ENCODE assay signal across 13 cellular contexts in genomic region chr5:673837-674629, GRCh38. TPM values are rescaled to one million over a fixed set of nuclear protein-coding genes. Genes with fewer than 3 reads are reported as not detected.
DNase-seq lines count a peak whose midpoint lies in the region; ATAC-seq, FAIRE-seq and TF ChIP-seq lines count a peak whose summit lies in the region.
"Had no signal": no experiment of that assay in that cellular context is flagged by ENCODE, and none has a peak within 500 bp of the region (broad histone marks: within the 10 kb centered on the region; RNA-seq: fewer than 3 reads in every experiment).

No MANE protein-coding gene starts in this region.

- CTCF ChIA-PET in H1 (lab: Charles Lee; ENCODE audit: partially characterized antibody) (interaction anchor here (0.9 kb wide), 1 partner anchor 232 kb away, joined by 3 read pairs; no protein-coding TSS in a partner anchor), WTC11 (lab: Charles Lee) (no interaction called here)

- H4K20me1 ChIP-seq in H1 (replicated peaks in 1 of 2; ENCODE audit: control insufficient read depth in 1 of 2, insufficient read depth in 2 of 2, low read length in 2 of 2) (peaks cover 7 to 16% of the 10 kb centered on the region in 2 experiments), smooth muscle cell (ENCODE audit: low read depth) (no peaks in the 10 kb centered on the region)

- no peaks in the 10 kb centered on the region for H3K36me3 Mint-ChIP-seq in activated naive CD8-positive, alpha-beta T cell treated with anti-CD3 and anti-CD28 coated beads, Interleukin-2, amount 10 ng/mL, durations not matched to agents 7 days and 5 days
- no peaks in the 10 kb centered on the region for H3K36me3 Mint-ChIP-seq in activated naive CD8-positive, alpha-beta T cell treated with anti-CD3 and anti-CD28 coated beads for 36 hours
- no peaks in the 10 kb centered on the region for H3K36me3 Mint-ChIP-seq in WTC11

- no peak overlapping the region for H3K23ac ChIP-seq in H1 (ENCODE audit: insufficient read length)

- H3K14ac ChIP-seq in H1 (ENCODE audit: insufficient read length) = no peak overlapping the region

- no peak for TF ChIP-seq EP300 in H1 (IDR thresholded peaks at IDR 0.05; ENCODE audit: borderline replicate concordance in 1 of 2, low read depth in 2 of 2, low read length in 2 of 2)

- H3K9me3 Mint-ChIP-seq in activated naive CD8-positive, alpha-beta T cell treated with anti-CD3 and anti-CD28 coated beads, Interleukin-2, amount 10 ng/mL, durations not matched to agents 7 days and 5 days = no peaks in the 10 kb centered on the region
- H3K9me3 Mint-ChIP-seq in activated naive CD8-positive, alpha-beta T cell treated with anti-CD3 and anti-CD28 coated beads for 36 hours = no peaks in the 10 kb centered on the region
- H3K9me3 Mint-ChIP-seq in WTC11 = no peaks in the 10 kb centered on the region
- H3K9me3 Mint-ChIP-seq: activated T-cell treated with anti-CD3 and anti-CD28 coated beads, Interleukin-2, amount 50 U/mL, for 72 hours had no signal

- H2AK5ac ChIP-seq in H1 (ENCODE audit: low read depth, low read length) = no peak overlapping the region

- H4K5ac ChIP-seq in H1 (ENCODE audit: insufficient read length, low read depth, low read length) = no peak overlapping the region

- POLR2A ChIA-PET in activated naive CD8-positive, alpha-beta T cell treated with anti-CD3 and anti-CD28 coated beads, Interleukin-2, amount 10 ng/mL, durations not matched to agents 7 days and 5 days (lab: Charles Lee) = no interaction called here
- POLR2A ChIA-PET in H1 (lab: Charles Lee; ENCODE audit: partially characterized antibody) (interaction anchor here (0.7 to 1.0 kb wide), 2 partner anchors 18 to 106 kb away, joined by 3 read pairs; no protein-coding TSS in a partner anchor), WTC11 (lab: Charles Lee) (interaction anchor here (1.2 kb wide), 1 partner anchor 84 kb away, joined by 7 read pairs; no protein-coding TSS in a partner anchor)

- H3K79me2 ChIP-seq in H1 (ENCODE audit: control insufficient read depth in 1 of 2, insufficient read depth in 2 of 2, low read length in 2 of 2) (no peaks in the 10 kb centered on the region), smooth muscle cell (ENCODE audit: low read depth) (no peaks in the 10 kb centered on the region)

- TF ChIP-seq CTCF in H1 (IDR thresholded peaks at IDR 0.05; ENCODE audit: control extremely low read depth in 1 of 3, insufficient read depth in 1 of 3, low read depth in 1 of 3, low read length in 3 of 3) (no peak), WTC11 (IDR thresholded peaks at IDR 0.05) (no peak), smooth muscle cell (IDR thresholded peaks at IDR 0.05; ENCODE audit: borderline replicate concordance, insufficient read depth, poor library complexity, severe bottlenecking) (no peak)

- no peak overlapping the region for H3K9ac ChIP-seq in H1 (replicated peaks in 1 of 4; ENCODE audit: extremely low read depth in 1 of 4, low read depth in 3 of 4, low read length in 3 of 4)
- no peak overlapping the region for H3K9ac ChIP-seq in smooth muscle cell (ENCODE audit: low read depth)

- no peak overlapping the region for H3K56ac ChIP-seq in H1 (replicated peaks; ENCODE audit: insufficient read length, low read depth, low read length)

- H3K4me2 ChIP-seq in H1 (ENCODE audit: insufficient read depth in 1 of 2, low read depth in 2 of 2, low read length in 2 of 2) (no peak overlapping the region), smooth muscle cell (no peak overlapping the region)

- 87% methylated on average over 18 of the region's 27 CpGs; no CpG with 5 or more reads in 1 of the 2 experiments for WGBS in H1 (ENCODE audit: extremely low coverage in 1 of 2, insufficient coverage in 1 of 2, insufficient read length in 1 of 2, insufficient replicate concordance in 2 of 2, low coverage in 1 of 2, low lambda C conversion rate in 2 of 2, missing lambda C conversion rate in 1 of 2), 2 experiments
- WGBS in smooth muscle cell (ENCODE audit: low lambda C conversion rate) = 89% methylated on average over 27 of the region's 27 CpGs

- peaks cover 3% of the 10 kb centered on the region for H3K4me1 Mint-ChIP-seq in activated naive CD8-positive, alpha-beta T cell treated with anti-CD3 and anti-CD28 coated beads, Interleukin-2, amount 10 ng/mL, durations not matched to agents 7 days and 5 days
- H3K4me1 Mint-ChIP-seq in activated naive CD8-positive, alpha-beta T cell treated with anti-CD3 and anti-CD28 coated beads for 36 hours = peaks cover 8% of the 10 kb centered on the region
- 0 out of 2 replicates have a peak, but pooled peaks cover 5% of the 10 kb centered on the region for H3K4me1 Mint-ChIP-seq in WTC11

- H3K27ac Mint-ChIP-seq in activated naive CD8-positive, alpha-beta T cell treated with anti-CD3 and anti-CD28 coated beads, Interleukin-2, amount 10 ng/mL, durations not matched to agents 7 days and 5 days = no peak overlapping the region
- no peak overlapping the region for H3K27ac Mint-ChIP-seq in activated naive CD8-positive, alpha-beta T cell treated with anti-CD3 and anti-CD28 coated beads for 36 hours
- no peak overlapping the region for H3K27ac Mint-ChIP-seq in WTC11
- H3K27ac Mint-ChIP-seq: activated T-cell treated with anti-CD3 and anti-CD28 coated beads, Interleukin-2, amount 50 U/mL, for 72 hours; B cell had no signal

- DNase-seq in activated naive CD8-positive, alpha-beta T cell treated with anti-CD3 and anti-CD28 coated beads, Interleukin-2, amount 10 ng/mL, durations not matched to agents 7 days and 5 days = peak; percentile 28
- DNase-seq in activated naive CD8-positive, alpha-beta T cell treated with anti-CD3 and anti-CD28 coated beads for 36 hours = no peak
- DNase-seq in H1 (ENCODE audit: low read depth in 1 of 2, low spot score in 2 of 2) = peak in 1 of 2 experiments; percentile 47
- DNase-seq in mucosa of gallbladder (ENCODE audit: low spot score) = peak; percentile 9
- no peak for DNase-seq in pons (ENCODE audit: low spot score)
- no peak for DNase-seq in WTC11 (ENCODE audit: low spot score)
- no peak for DNase-seq in smooth muscle cell (lab: John Stamatoyannopoulos, UW; ENCODE audit: unreplicated experiment)
- DNase-seq: activated T-cell treated with anti-CD3 and anti-CD28 coated beads, Interleukin-2, amount 50 U/mL, for 72 hours; NCI-H1105 had no signal

- H3K18ac ChIP-seq in H1 (ENCODE audit: extremely low read depth, low read length) = no peak overlapping the region

- no peak for ATAC-seq in activated naive CD8-positive, alpha-beta T cell treated with anti-CD3 and anti-CD28 coated beads, Interleukin-2, amount 10 ng/mL, durations not matched to agents 7 days and 5 days (ENCODE audit: low read depth)
- no peak for ATAC-seq in GM18520 (IDR thresholded peaks at IDR 0.05; ENCODE audit: unreplicated experiment)
- no peak for ATAC-seq in WTC11
- ATAC-seq: activated T-cell treated with anti-CD3 and anti-CD28 coated beads, Interleukin-2, amount 50 U/mL, for 72 hours had no signal

- H4K91ac ChIP-seq in H1 (replicated peaks; ENCODE audit: insufficient read length, low read length) = no peak overlapping the region

- no peaks in the 10 kb centered on the region for H3F3A ChIP-seq in smooth muscle cell (ENCODE audit: low read depth)

- no peak overlapping the region for H2BK20ac ChIP-seq in H1 (ENCODE audit: low read length)

- FAIRE-seq in H1 (lab: Jason Lieb, UNC) = no peak

- H3K9me3 ChIP-seq in H1 (ENCODE audit: insufficient read depth in 2 of 2, low read depth in 1 of 2, low read length in 1 of 2) = no peaks in the 10 kb centered on the region
- H3K9me3 ChIP-seq in smooth muscle cell (replicated peaks; ENCODE audit: low read depth) = no peaks in the 10 kb centered on the region

- no peak overlapping the region for H3K4ac ChIP-seq in H1 (replicated peaks; ENCODE audit: insufficient read length, low read depth, low read length)

- peaks cover 0 to 21% (median 10%) of the 10 kb centered on the region in 4 experiments; a peak in 6 of 7 replicates for H3K4me1 ChIP-seq in H1 (replicated peaks in 1 of 4; ENCODE audit: control insufficient read depth in 3 of 4, insufficient read depth in 4 of 4, low read length in 3 of 4)
- H3K4me1 ChIP-seq in smooth muscle cell (ENCODE audit: low read depth) = peaks cover 3% of the 10 kb centered on the region

- 0 out of 2 replicates have a peak overlapping the region, but pooled peaks have one; percentile 3 for H2BK12ac ChIP-seq in H1 (ENCODE audit: low read depth, low read length)

- no peak overlapping the region for H3K4me3 Mint-ChIP-seq in activated naive CD8-positive, alpha-beta T cell treated with anti-CD3 and anti-CD28 coated beads, Interleukin-2, amount 10 ng/mL, durations not matched to agents 7 days and 5 days
- no peak overlapping the region for H3K4me3 Mint-ChIP-seq in activated naive CD8-positive, alpha-beta T cell treated with anti-CD3 and anti-CD28 coated beads for 36 hours
- H3K4me3 Mint-ChIP-seq in WTC11 = no peak overlapping the region
- H3K4me3 Mint-ChIP-seq: activated T-cell treated with anti-CD3 and anti-CD28 coated beads, Interleukin-2, amount 50 U/mL, for 72 hours; B cell had no signal

- no peak overlapping the region for H2AFZ ChIP-seq in H1 (ENCODE audit: low read length)
- no peak overlapping the region for H2AFZ ChIP-seq in smooth muscle cell (ENCODE audit: low read depth)

- no peak overlapping the region for H3K4me3 ChIP-seq in H1 (ENCODE audit: extremely low read depth in 1 of 4, insufficient read depth in 2 of 4, low read depth in 3 of 4, low read length in 4 of 4)
- no peak overlapping the region for H3K4me3 ChIP-seq in smooth muscle cell
- H3K4me3 ChIP-seq: cardiac muscle cell had no signal

- H3K79me1 ChIP-seq in H1 (ENCODE audit: low read depth, low read length) = no peaks in the 10 kb centered on the region

- H3K27ac ChIP-seq in H1 (ENCODE audit: low read depth, low read length) (no peak overlapping the region), smooth muscle cell (ENCODE audit: low read depth) (no peak overlapping the region)
- H3K27ac ChIP-seq: cardiac muscle cell, HL-60 had no signal

- TF ChIP-seq RAD21 in H1 (IDR thresholded peaks at IDR 0.05 in 1 of 2, conservative IDR thresholded peaks at IDR 0.05 in 1 of 2; ENCODE audit: low read depth in 2 of 2, low read length in 2 of 2) = no peak

- H4K8ac ChIP-seq in H1 (ENCODE audit: extremely low read depth, insufficient read depth, low read length) = peak overlapping the region; percentile 71; the same call in 1 of the 2 replicates

- H3K27me3 ChIP-seq in H1 (replicated peaks in 1 of 4; ENCODE audit: control insufficient read depth in 3 of 4, extremely low read depth in 1 of 4, insufficient read depth in 3 of 4, low read length in 3 of 4) = peaks cover 0 to 14% (median 6%) of the 10 kb centered on the region in 4 experiments; a peak in 3 of 7 replicates
- no peaks in the 10 kb centered on the region for H3K27me3 ChIP-seq in smooth muscle cell (ENCODE audit: low read depth)
- H3K27me3 ChIP-seq: cardiac muscle cell had no signal

- H3K36me3 ChIP-seq in H1 (ENCODE audit: control insufficient read depth in 2 of 4, insufficient read depth in 4 of 4, low read length in 3 of 4) (no peaks in the 10 kb centered on the region), smooth muscle cell (ENCODE audit: low read depth) (no peaks in the 10 kb centered on the region)
- H3K36me3 ChIP-seq: cardiac muscle cell had no signal

- no peak for TF ChIP-seq POLR2A in H1 (IDR thresholded peaks at IDR 0.05; ENCODE audit: control extremely low read depth in 1 of 2, low read depth in 2 of 2, low read length in 2 of 2)

- H3K27me3 Mint-ChIP-seq in activated naive CD8-positive, alpha-beta T cell treated with anti-CD3 and anti-CD28 coated beads, Interleukin-2, amount 10 ng/mL, durations not matched to agents 7 days and 5 days = peaks cover 5% of the 10 kb centered on the region
- H3K27me3 Mint-ChIP-seq in activated naive CD8-positive, alpha-beta T cell treated with anti-CD3 and anti-CD28 coated beads for 36 hours = peaks cover 19% of the 10 kb centered on the region
- peaks cover 17% of the 10 kb centered on the region for H3K27me3 Mint-ChIP-seq in WTC11 (ENCODE audit: low read depth)

- no peak overlapping the region for H2BK120ac ChIP-seq in H1 (replicated peaks; ENCODE audit: low read depth, low read length)

- H2BK5ac ChIP-seq in H1 (ENCODE audit: low read depth, low read length) = no peak overlapping the region

- H3K23me2 ChIP-seq in H1 (ENCODE audit: low read depth, low read length) = no peaks in the 10 kb centered on the region

- no peak overlapping the region for H2BK15ac ChIP-seq in H1 (ENCODE audit: low read length)

RNA-seq across cellular contexts. Expression of gene TPPP, which starts 19.1 kb away (rescaled TPM):
- total RNA-seq in activated naive CD8-positive, alpha-beta T cell treated with anti-CD3 and anti-CD28 coated beads, Interleukin-2, amount 10 ng/mL, durations not matched to agents 7 days and 5 days = under 1 TPM; 0.40 to 0.55 TPM
- total RNA-seq in activated naive CD8-positive, alpha-beta T cell treated with anti-CD3 and anti-CD28 coated beads for 36 hours = under 1 TPM in 1 of 2 experiments, not detected in 1; 0.08 TPM
- 0.65 and 0.93 TPM in 2 replicates for total RNA-seq in H1 (2021; fragmentation: NEBNext Ultra II Directional; extraction: Animal tissue kit (Norgen Biotek cat#: 25700))
- 0.36 and 0.86 TPM in 2 replicates for polyA plus RNA-seq in H1 (2011; rRNA removed)
- 0.66 TPM for polyA plus RNA-seq in H1 (2011; cell fraction: cytosol; rRNA removed)
- 1.1 TPM for polyA plus RNA-seq in H1 (2011; cell fraction: nucleus; rRNA removed)
- 0.44 to 1.0 TPM (median 0.79 TPM) in 4 replicates for polyA plus RNA-seq in H1 (2012, experiment 1 of 2)
- polyA plus RNA-seq in H1 (2012, experiment 2 of 2) = 0.29 TPM
- 0.51 TPM for polyA plus RNA-seq in H1 (2013, experiment 1 of 2)
- polyA plus RNA-seq in H1 (2013, experiment 2 of 2) = 0.42 TPM
- 0.41 and 1.1 TPM in 2 replicates for polyA minus RNA-seq in H1 (2011; rRNA and poly(A)+ RNA removed)
- polyA minus RNA-seq in H1 (2011; cell fraction: cytosol; rRNA and poly(A)+ RNA removed) = 1.0 TPM
- 0.80 TPM for polyA minus RNA-seq in H1 (2011; cell fraction: nucleus; rRNA and poly(A)+ RNA removed)
- 9.9 TPM for total RNA-seq in mucosa of gallbladder
- 1.8 to 2.1 TPM (median 1.8 TPM) in 3 replicates for total RNA-seq in WTC11 (2021)
- under 0.01 TPM in 1 of 2 replicates, not detected in the other for total RNA-seq in smooth muscle cell
- polyA plus RNA-seq in smooth muscle cell = not detected in 2 replicates
- total RNA-seq: B cell had no signal

Comparison
In these comparisons a context has a peak if more than half of its experiments do, and no peak if none do; other contexts are left out.
1. DNase-seq: peak in activated naive CD8-positive, alpha-beta T cell treated with anti-CD3 and anti-CD28 coated beads, Interleukin-2, amount 10 ng/mL, durations not matched to agents 7 days and 5 days (single experiment) and mucosa of gallbladder (single experiment); none in activated naive CD8-positive, alpha-beta T cell treated with anti-CD3 and anti-CD28 coated beads for 36 hours (single experiment), pons (single experiment), WTC11 (single experiment) and smooth muscle cell (single experiment).